ENCODE assay signal across 31 cellular contexts in genomic region chr6:157060440-157060949, GRCh38.
DNase-seq lines count a peak whose midpoint lies in the region; ATAC-seq lines count a peak whose summit lies in the region.
"Had no signal": no experiment of that assay in that cellular context is flagged by ENCODE, and none has a peak within 500 bp of the region (broad histone marks: within the 10 kb centered on the region; RNA-seq: fewer than 3 reads in every experiment).

No MANE protein-coding gene starts in this region.

- peak overlapping the region; percentile 72 for H3K27ac Mint-ChIP-seq in stimulated activated naive CD8-positive, alpha-beta T cell treated with anti-CD3 and anti-CD28 coated beads, Interleukin-15, Interleukin-2, amounts not matched to agents 100 ng/mL and 50 ng/mL, for 24 hours
- H3K27ac Mint-ChIP-seq in stimulated activated naive CD8-positive, alpha-beta T cell treated with anti-CD3 and anti-CD28 coated beads, Interleukin-15, amount 100 ng/mL, for 72 hours, result peak overlapping the region in 1 of 2 donors; percentile 61
- peak overlapping the region; percentile 69 for H3K27ac Mint-ChIP-seq in central memory CD8-positive, alpha-beta T cell (ENCODE audit: low read depth)
- H3K27ac Mint-ChIP-seq in activated naive CD8-positive, alpha-beta T cell treated with anti-CD3 and anti-CD28 coated beads for 36 hours, result no peak overlapping the region
- H3K27ac Mint-ChIP-seq: activated naive CD8-positive, alpha-beta T cell; activated T-helper 2 cell treated with anti-CD3 and anti-CD28 coated beads, Interferon-gamma antibody, Interleukin-2, Interleukin-4, amounts not matched to agents 10 μg/mL and 5 μg/mL and 100 μg/mL, durations not matched to agents 14 hours and 24 hours and 36 hours had no signal

- ATAC-seq in stimulated activated naive CD8-positive, alpha-beta T cell treated with anti-CD3 and anti-CD28 coated beads, Interleukin-15, amount 100 ng/mL, for 72 hours, result no peak
- ATAC-seq in central memory CD8-positive, alpha-beta T cell (replicated peaks; ENCODE audit: extremely low read depth, poor library complexity, severe bottlenecking), result no peak
- ATAC-seq in GM21576 (IDR thresholded peaks at IDR 0.05; ENCODE audit: unreplicated experiment), result no peak
- ATAC-seq: effector memory CD8-positive, alpha-beta T cell had no signal

- H3K9me3 Mint-ChIP-seq in stimulated activated naive CD8-positive, alpha-beta T cell treated with anti-CD3 and anti-CD28 coated beads, Interleukin-15, Interleukin-2, amounts not matched to agents 100 ng/mL and 50 ng/mL, for 24 hours, result no peaks in the 10 kb centered on the region
- peaks cover 0 to 5% of the 10 kb centered on the region in 2 donors for H3K9me3 Mint-ChIP-seq in stimulated activated naive CD8-positive, alpha-beta T cell treated with anti-CD3 and anti-CD28 coated beads, Interleukin-15, amount 100 ng/mL, for 72 hours
- no peaks in the 10 kb centered on the region for H3K9me3 Mint-ChIP-seq in central memory CD8-positive, alpha-beta T cell
- H3K9me3 Mint-ChIP-seq in activated naive CD8-positive, alpha-beta T cell treated with anti-CD3 and anti-CD28 coated beads for 36 hours, result peaks cover 8% of the 10 kb centered on the region
- H3K9me3 Mint-ChIP-seq: effector memory CD8-positive, alpha-beta T cell had no signal

- peaks cover 62% of the 10 kb centered on the region for H3K4me1 Mint-ChIP-seq in stimulated activated naive CD8-positive, alpha-beta T cell treated with anti-CD3 and anti-CD28 coated beads, Interleukin-15, Interleukin-2, amounts not matched to agents 100 ng/mL and 50 ng/mL, for 24 hours (ENCODE audit: low read depth)
- H3K4me1 Mint-ChIP-seq in stimulated activated naive CD8-positive, alpha-beta T cell treated with anti-CD3 and anti-CD28 coated beads, Interleukin-15, amount 100 ng/mL, for 72 hours, result peaks cover 72% of the 10 kb centered on the region
- peaks cover 50% of the 10 kb centered on the region for H3K4me1 Mint-ChIP-seq in central memory CD8-positive, alpha-beta T cell
- peaks cover 49% of the 10 kb centered on the region for H3K4me1 Mint-ChIP-seq in activated naive CD8-positive, alpha-beta T cell treated with anti-CD3 and anti-CD28 coated beads for 36 hours

- no peaks in the 10 kb centered on the region for H3K27me3 ChIP-seq in mesenchymal stem cell (ENCODE audit: control insufficient read depth in 1 of 2, insufficient read depth in 1 of 2, low read length in 2 of 2)
- H3K27me3 ChIP-seq: BLaER1, brain microvascular endothelial cell, esophagus muscularis mucosa, neutrophil, tibial nerve had no signal

- H3K36me3 Mint-ChIP-seq in stimulated activated naive CD8-positive, alpha-beta T cell treated with anti-CD3 and anti-CD28 coated beads, Interleukin-15, Interleukin-2, amounts not matched to agents 100 ng/mL and 50 ng/mL, for 24 hours (ENCODE audit: low read depth), result peaks cover 8% of the 10 kb centered on the region
- H3K36me3 Mint-ChIP-seq in central memory CD8-positive, alpha-beta T cell (ENCODE audit: insufficient read depth), result peaks cover 6% of the 10 kb centered on the region
- H3K36me3 Mint-ChIP-seq in activated naive CD8-positive, alpha-beta T cell treated with anti-CD3 and anti-CD28 coated beads for 36 hours, result peaks cover 25% of the 10 kb centered on the region

- no peak overlapping the region for H3K9ac ChIP-seq in mesenchymal stem cell (ENCODE audit: low read length)
- H3K9ac ChIP-seq: BLaER1, KMS-11, SK-N-SH had no signal

- H3K27ac ChIP-seq in mesenchymal stem cell (ENCODE audit: low read length, poor library complexity, severe bottlenecking), result peak overlapping the region; percentile 65
- H3K27ac ChIP-seq: BLaER1, brain microvascular endothelial cell, esophagus muscularis mucosa, KMS-11, neutrophil, RWPE1, tibial nerve, VCaP had no signal

- H4K8ac ChIP-seq in mesenchymal stem cell (ENCODE audit: low read length), result no peak overlapping the region

- no peak overlapping the region for H2BK12ac ChIP-seq in mesenchymal stem cell (ENCODE audit: low read length in 2 of 2)

- H3K4me3 Mint-ChIP-seq in stimulated activated naive CD8-positive, alpha-beta T cell treated with anti-CD3 and anti-CD28 coated beads, Interleukin-15, Interleukin-2, amounts not matched to agents 100 ng/mL and 50 ng/mL, for 24 hours, result no peak overlapping the region
- no peak overlapping the region for H3K4me3 Mint-ChIP-seq in stimulated activated naive CD8-positive, alpha-beta T cell treated with anti-CD3 and anti-CD28 coated beads, Interleukin-15, amount 100 ng/mL, for 72 hours
- no peak overlapping the region for H3K4me3 Mint-ChIP-seq in central memory CD8-positive, alpha-beta T cell
- H3K4me3 Mint-ChIP-seq in activated naive CD8-positive, alpha-beta T cell treated with anti-CD3 and anti-CD28 coated beads for 36 hours, result no peak overlapping the region
- H3K4me3 Mint-ChIP-seq: activated naive CD8-positive, alpha-beta T cell; effector memory CD8-positive, alpha-beta T cell had no signal

- H2BK15ac ChIP-seq in mesenchymal stem cell (ENCODE audit: low read depth, poor library complexity, severe bottlenecking), result no peak overlapping the region

- 89% methylated on average over 1 of the region's 1 CpG for WGBS in mesenchymal stem cell

- no peak overlapping the region for H4K91ac ChIP-seq in mesenchymal stem cell (ENCODE audit: low read length)

- peak overlapping the region; percentile 42 for H3K4me2 ChIP-seq in mesenchymal stem cell (ENCODE audit: low read length, poor library complexity, severe bottlenecking)
- H3K4me2 ChIP-seq: BLaER1, KMS-11, SK-N-SH had no signal

- DNase-seq in stimulated activated naive CD8-positive, alpha-beta T cell treated with anti-CD3 and anti-CD28 coated beads, Interleukin-15, amount 100 ng/mL, for 72 hours, result no peak
- no peak for DNase-seq in central memory CD8-positive, alpha-beta T cell (ENCODE audit: low spot score in 2 of 2)
- DNase-seq in mesenchymal stem cell (no peak), cortex of kidney (lab: John Stamatoyannopoulos, UW) (no peak), middle frontal gyrus (ENCODE audit: extremely low spot score, low spot score) (no peak)
- DNase-seq in activated naive CD8-positive, alpha-beta T cell treated with anti-CD3 and anti-CD28 coated beads for 36 hours, result no peak
- DNase-seq: activated CD4-positive, alpha-beta T cell treated with anti-CD3 and anti-CD28 coated beads, Interleukin-2, amount 50 U/mL, for 1 hour; activated CD8-positive, alpha-beta memory T cell treated with anti-CD3 and anti-CD28 coated beads, Interleukin-2, amount 50 U/mL, for 4 hours; brain microvascular endothelial cell; COR-L47; DND-41; effector memory CD8-positive, alpha-beta T cell; glutamatergic neuron; H7; left ventricle myocardium superior; MV-4-11; SK-N-SH; stimulated activated CD4-positive, alpha-beta T cell treated with anti-CD3 and anti-CD28 coated beads, Interleukin-2, amount 100 ng/mL, for 48 hours; stimulated activated naive CD4-positive, alpha-beta T cell treated with Interleukin-2 at 50 U/mL for 16 hours; T-helper 2 cell had no signal

- no peak overlapping the region for H3K23ac ChIP-seq in mesenchymal stem cell (ENCODE audit: low read length in 2 of 2)

- no peak overlapping the region for H3K4me3 ChIP-seq in mesenchymal stem cell (ENCODE audit: insufficient read depth in 1 of 2, low read depth in 1 of 2, low read length in 2 of 2)
- H3K4me3 ChIP-seq: BLaER1, esophagus muscularis mucosa, tibial nerve had no signal

- no peaks in the 10 kb centered on the region for H3K27me3 Mint-ChIP-seq in stimulated activated naive CD8-positive, alpha-beta T cell treated with anti-CD3 and anti-CD28 coated beads, Interleukin-15, Interleukin-2, amounts not matched to agents 100 ng/mL and 50 ng/mL, for 24 hours
- H3K27me3 Mint-ChIP-seq in stimulated activated naive CD8-positive, alpha-beta T cell treated with anti-CD3 and anti-CD28 coated beads, Interleukin-15, amount 100 ng/mL, for 72 hours, result no peaks in the 10 kb centered on the region
- no peaks in the 10 kb centered on the region for H3K27me3 Mint-ChIP-seq in central memory CD8-positive, alpha-beta T cell
- no peaks in the 10 kb centered on the region for H3K27me3 Mint-ChIP-seq in activated naive CD8-positive, alpha-beta T cell treated with anti-CD3 and anti-CD28 coated beads for 36 hours
- H3K27me3 Mint-ChIP-seq: activated naive CD8-positive, alpha-beta T cell; effector memory CD8-positive, alpha-beta T cell had no signal

- H3K36me3 ChIP-seq in mesenchymal stem cell (ENCODE audit: control insufficient read depth in 1 of 2, insufficient read depth in 2 of 2, low read depth in 1 of 2, low read length in 2 of 2), result peaks cover 7 to 11% of the 10 kb centered on the region in 2 experiments
- H3K36me3 ChIP-seq: brain microvascular endothelial cell, esophagus muscularis mucosa, neutrophil, tibial nerve had no signal

- no peak overlapping the region for H3K18ac ChIP-seq in mesenchymal stem cell (ENCODE audit: low read depth in 1 of 2, low read length in 2 of 2)

- H3K4ac ChIP-seq in mesenchymal stem cell (ENCODE audit: low read depth in 1 of 2, low read length in 2 of 2), result no peak overlapping the region

- H2BK5ac ChIP-seq in mesenchymal stem cell (ENCODE audit: low read depth, low read length, poor library complexity, severe bottlenecking), result no peak overlapping the region

- H3K14ac ChIP-seq in mesenchymal stem cell (ENCODE audit: low read length in 2 of 2), result no peak overlapping the region

- H3K79me1 ChIP-seq in mesenchymal stem cell (replicated peaks; ENCODE audit: low read length, poor library complexity, severe bottlenecking), result peaks cover 42% of the 10 kb centered on the region

- H3K9me3 ChIP-seq in mesenchymal stem cell (ENCODE audit: control insufficient read depth, low read length), result peaks cover 7% of the 10 kb centered on the region
- H3K9me3 ChIP-seq: esophagus muscularis mucosa, neutrophil, SK-N-SH, tibial nerve had no signal

- H2AK5ac ChIP-seq in mesenchymal stem cell (ENCODE audit: low read length, severe bottlenecking), result no peak overlapping the region

- no peak overlapping the region for H2AFZ ChIP-seq in mesenchymal stem cell (ENCODE audit: low read depth, low read length)

- peaks cover 4% of the 10 kb centered on the region for H3K4me1 ChIP-seq in mesenchymal stem cell (ENCODE audit: control insufficient read depth, insufficient read depth, low read depth, low read length)

- no peak overlapping the region for H2BK120ac ChIP-seq in mesenchymal stem cell (ENCODE audit: low read depth, low read length)
